1 cellular context compared by ENCODE assay signal in the genomic region with DNA sequence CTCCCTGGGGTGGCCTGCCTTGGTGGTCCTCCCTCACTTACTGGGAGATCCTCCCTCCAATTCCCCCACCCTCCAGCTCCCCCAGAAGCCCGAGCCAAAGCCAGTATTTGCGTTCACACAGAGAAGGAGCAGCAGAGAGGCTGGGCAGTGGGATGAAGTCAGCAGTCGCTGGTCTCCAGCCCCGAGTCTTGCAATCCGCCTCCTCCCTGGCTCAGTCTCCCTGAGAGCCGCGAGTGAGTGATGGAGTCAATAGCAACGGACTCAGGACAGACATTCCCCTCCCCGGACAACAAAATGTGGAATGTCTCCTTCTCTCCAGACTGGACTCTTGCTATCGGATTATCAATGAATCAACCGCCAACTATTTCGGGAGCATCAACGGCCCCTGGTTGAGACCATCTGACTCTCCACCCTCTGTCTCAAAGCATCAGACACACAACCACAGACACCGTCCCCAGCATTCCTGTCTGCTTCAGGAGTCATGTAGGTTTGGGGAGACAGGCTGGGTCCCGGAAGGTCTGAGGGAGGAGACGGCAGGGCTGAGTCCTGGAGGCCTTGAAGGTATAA.
TF ChIP-seq lines count a peak whose summit lies in the region.

No MANE protein-coding gene starts in this region.

TF ChIP-seq in GM23338, 12 proteins besides CTCF, POLR2A, EP300 and RAD21 (continued from another document):
- TF ChIP-seq REST (IDR thresholded peaks at IDR 0.05; ENCODE audit: unreplicated experiment) (no peak), ZNF114 (CRISPR knock-in tag; IDR thresholded peaks at IDR 0.05) (no peak), STAT1 (IDR thresholded peaks at IDR 0.05; ENCODE audit: unreplicated experiment) (no peak), CREB1 (CRISPR knock-in tag; IDR thresholded peaks at IDR 0.05; ENCODE audit: low read depth) (no peak), POLR2AphosphoS5 (IDR thresholded peaks at IDR 0.05; ENCODE audit: low read depth) (no peak), ZNF331 (CRISPR knock-in tag; IDR thresholded peaks at IDR 0.05; ENCODE audit: low read depth) (no peak), EZH2phosphoT487 (IDR thresholded peaks at IDR 0.05; ENCODE audit: unreplicated experiment) (no peak)
